In genomic region chr9:20032413-20033006, GRCh38 we compare ENCODE assay signal across 15 cellular contexts.
"Had no signal": no experiment of that assay in that cellular context is flagged by ENCODE, and none has a peak within 500 bp of the region (broad histone marks: within the 10 kb centered on the region; RNA-seq: fewer than 3 reads in every experiment).

No MANE protein-coding gene starts in this region.

- ATAC-seq: effector memory CD8-positive, alpha-beta T cell; lower lobe of right lung; naive thymus-derived CD4-positive, alpha-beta T cell had no signal

- H3K27me3 Mint-ChIP-seq: effector memory CD8-positive, alpha-beta T cell had no signal

- H3K27ac ChIP-seq: lower lobe of right lung, upper lobe of left lung had no signal

- H3K9me3 ChIP-seq: lower lobe of right lung, upper lobe of left lung had no signal

- DNase-seq: activated B cell treated with CpG ODN at 0.5 μM for 24 hours; activated CD4-positive, alpha-beta T cell treated with anti-CD3 and anti-CD28 coated beads, Interleukin-2, amount 10 ng/mL, durations not matched to agents 24 days and 14 days; activated CD8-positive, alpha-beta memory T cell treated with anti-CD3 and anti-CD28 coated beads for 24 hours; activated naive CD4-positive, alpha-beta T cell treated with Interleukin-2 at 50 U/mL for 16 hours; caudate nucleus; effector memory CD8-positive, alpha-beta T cell; kidney; lower lobe of right lung; naive thymus-derived CD4-positive, alpha-beta T cell; posterior cingulate gyrus; stimulated activated CD4-positive, alpha-beta T cell treated with anti-CD3 and anti-CD28 coated beads, Interleukin-2, amount 100 ng/mL, for 24 hours; stimulated activated naive CD4-positive, alpha-beta T cell treated with Interleukin-2 at 50 U/mL for 16 hours; upper lobe of left lung had no signal

- H3K4me1 ChIP-seq: lower lobe of right lung, upper lobe of left lung had no signal

- H3K27ac Mint-ChIP-seq: activated B cell treated with CpG ODN at 0.5 μM for 24 hours; activated CD4-positive, alpha-beta T cell treated with anti-CD3 and anti-CD28 coated beads, Interleukin-2, amount 10 ng/mL, durations not matched to agents 24 days and 14 days; effector memory CD8-positive, alpha-beta T cell; naive thymus-derived CD4-positive, alpha-beta T cell; T-helper 1 cell treated with Interleukin-12 subunit alpha and Interleukin-12 subunit beta and Interleukin-4 antibody, amounts not matched to agents 30 μg/mL and 1 μg/mL, for 36 hours had no signal

- H3K4me3 Mint-ChIP-seq: activated B cell treated with CpG ODN at 0.5 μM for 24 hours; activated CD4-positive, alpha-beta T cell treated with anti-CD3 and anti-CD28 coated beads, Interleukin-2, amount 10 ng/mL, durations not matched to agents 24 days and 14 days; effector memory CD8-positive, alpha-beta T cell; naive thymus-derived CD4-positive, alpha-beta T cell; T-helper 1 cell treated with Interleukin-12 subunit alpha and Interleukin-12 subunit beta and Interleukin-4 antibody, amounts not matched to agents 30 μg/mL and 1 μg/mL, for 36 hours had no signal

- H3K4me3 ChIP-seq: coronary artery, lower lobe of right lung, upper lobe of left lung had no signal

- H3K9me3 Mint-ChIP-seq: activated B cell treated with CpG ODN at 0.5 μM for 24 hours; effector memory CD8-positive, alpha-beta T cell; naive thymus-derived CD4-positive, alpha-beta T cell; T-helper 1 cell treated with Interleukin-12 subunit alpha and Interleukin-12 subunit beta and Interleukin-4 antibody, amounts not matched to agents 30 μg/mL and 1 μg/mL, for 36 hours had no signal

- H3K27me3 ChIP-seq: upper lobe of left lung had no signal

- H3K36me3 ChIP-seq: lower lobe of right lung, upper lobe of left lung had no signal
